8 cellular contexts compared by ENCODE assay signal in genomic region chr7:116316838-116317612, GRCh38.
A peak's percentile ranks its signal among the peaks of the same experiment; 100 is the strongest.
DNase-seq lines count a peak whose midpoint lies in the region; ATAC-seq and TF ChIP-seq lines count a peak whose summit lies in the region.

No MANE protein-coding gene starts in this region.

- TF ChIP-seq POLR2A in stomach (IDR thresholded peaks at IDR 0.05) (no peak), erythroblast (IDR thresholded peaks at IDR 0.05; ENCODE audit: low read length) (no peak)

- H3K9me3 ChIP-seq in lower lobe of right lung (peaks cover 7% of the 10 kb centered on the region), stomach (no peaks in the 10 kb centered on the region)

- intact Hi-C loops in lower lobe of right lung (cut with DNase I) = no loop called here
- intact Hi-C loops in stomach (cut with DNase I; ENCODE audit: low total_unique reads) = no loop called here

- TF ChIP-seq CTCF in GM06990 (IDR thresholded peaks at IDR 0.05; ENCODE audit: insufficient read depth, low read length, poor library complexity, severe bottlenecking) (no peak), lower lobe of right lung (IDR thresholded peaks at IDR 0.05) (no peak), stomach (IDR thresholded peaks at IDR 0.05) (no peak)

- no peak for TF ChIP-seq EP300 in stomach (IDR thresholded peaks at IDR 0.05)

- H3K36me3 ChIP-seq in GM06990 (ENCODE audit: control insufficient read depth, insufficient read depth, low read length) (no peaks in the 10 kb centered on the region), lower lobe of right lung (no peaks in the 10 kb centered on the region), stomach (no peaks in the 10 kb centered on the region)

- H3K4me1 ChIP-seq in lower lobe of right lung (peaks cover 22% of the 10 kb centered on the region), stomach (peaks cover 10 to 21% (median 15%) of the 10 kb centered on the region in 4 donors)

- H3K27me3 ChIP-seq in GM06990 (replicated peaks; ENCODE audit: control insufficient read depth, insufficient read depth, low read length) (no peaks in the 10 kb centered on the region), lower lobe of right lung (ENCODE audit: low read depth) (no peaks in the 10 kb centered on the region), stomach (no peaks in the 10 kb centered on the region)

- 20 to 43% (median 32%) methylated on average over 7 of the region's 7 CpGs for WGBS in stomach, 5 donors

- ATAC-seq in GM21526 (IDR thresholded peaks at IDR 0.05; ENCODE audit: low FRiP score, unreplicated experiment) (peak; percentile 95), lower lobe of right lung (peak; percentile 83 to 95)

- H3K27ac ChIP-seq in lower lobe of right lung = peak overlapping the region; percentile 53
- peak overlapping the region; percentile 44 to 78 (median 48) for H3K27ac ChIP-seq in stomach

- H3K4me3 ChIP-seq in GM06990 (replicated peaks; ENCODE audit: low read depth, low read length) = no peak overlapping the region; the same call in 1 of the 2 replicates
- H3K4me3 ChIP-seq in lower lobe of right lung = no peak overlapping the region
- H3K4me3 ChIP-seq in stomach = no peak overlapping the region

- DNase-seq in GM06990 (ENCODE audit: extremely low read depth, insufficient read length) (peak; percentile 53), HS-27A (ENCODE audit: low read depth) (peak; percentile 94), brain pericyte (ENCODE audit: low read depth, low spot score) (peak; percentile 81), lower lobe of right lung (no peak), stomach (peak; percentile 63), NOMO-1 (lab: John Stamatoyannopoulos, UW; ENCODE audit: unreplicated experiment in 2 of 2) (no peak), erythroblast (lab: John Stamatoyannopoulos, UW) (no peak)

Comparison
In these comparisons a context has a peak if more than half of its experiments do, and no peak if none do; other contexts are left out.
1. DNase-seq: peak in GM06990 (single experiment), HS-27A (single experiment), brain pericyte (single experiment) and stomach (single experiment); none in lower lobe of right lung (single experiment), NOMO-1 (0 of 2) and erythroblast (0 of 2).